1 cellular context compared by ENCODE assay signal in the genomic region with DNA sequence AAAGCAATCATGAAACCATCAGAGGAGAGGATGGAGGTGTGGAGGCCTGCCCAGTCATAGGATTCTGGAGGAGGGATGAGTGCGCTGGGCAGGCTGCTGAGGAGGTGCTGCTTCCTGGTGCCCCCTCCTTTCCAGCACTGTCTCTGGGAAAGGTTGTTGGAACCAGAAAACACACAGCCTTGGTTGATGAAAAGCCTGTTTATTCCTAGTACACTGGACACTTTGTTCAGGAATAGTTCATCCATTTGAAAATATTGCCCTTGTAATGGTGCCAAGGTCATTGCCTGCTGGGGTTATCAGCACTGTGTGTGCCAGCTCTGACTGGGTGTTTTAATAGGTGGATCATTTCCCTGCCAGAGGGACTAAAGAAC.
TF ChIP-seq lines count a peak whose summit lies in the region.

No MANE protein-coding gene starts in this region.

TF ChIP-seq in HepG2, 621 proteins besides CTCF, POLR2A, EP300 and RAD21 (continued from another document and continues in another):
- TF ChIP-seq, protein P1, sequence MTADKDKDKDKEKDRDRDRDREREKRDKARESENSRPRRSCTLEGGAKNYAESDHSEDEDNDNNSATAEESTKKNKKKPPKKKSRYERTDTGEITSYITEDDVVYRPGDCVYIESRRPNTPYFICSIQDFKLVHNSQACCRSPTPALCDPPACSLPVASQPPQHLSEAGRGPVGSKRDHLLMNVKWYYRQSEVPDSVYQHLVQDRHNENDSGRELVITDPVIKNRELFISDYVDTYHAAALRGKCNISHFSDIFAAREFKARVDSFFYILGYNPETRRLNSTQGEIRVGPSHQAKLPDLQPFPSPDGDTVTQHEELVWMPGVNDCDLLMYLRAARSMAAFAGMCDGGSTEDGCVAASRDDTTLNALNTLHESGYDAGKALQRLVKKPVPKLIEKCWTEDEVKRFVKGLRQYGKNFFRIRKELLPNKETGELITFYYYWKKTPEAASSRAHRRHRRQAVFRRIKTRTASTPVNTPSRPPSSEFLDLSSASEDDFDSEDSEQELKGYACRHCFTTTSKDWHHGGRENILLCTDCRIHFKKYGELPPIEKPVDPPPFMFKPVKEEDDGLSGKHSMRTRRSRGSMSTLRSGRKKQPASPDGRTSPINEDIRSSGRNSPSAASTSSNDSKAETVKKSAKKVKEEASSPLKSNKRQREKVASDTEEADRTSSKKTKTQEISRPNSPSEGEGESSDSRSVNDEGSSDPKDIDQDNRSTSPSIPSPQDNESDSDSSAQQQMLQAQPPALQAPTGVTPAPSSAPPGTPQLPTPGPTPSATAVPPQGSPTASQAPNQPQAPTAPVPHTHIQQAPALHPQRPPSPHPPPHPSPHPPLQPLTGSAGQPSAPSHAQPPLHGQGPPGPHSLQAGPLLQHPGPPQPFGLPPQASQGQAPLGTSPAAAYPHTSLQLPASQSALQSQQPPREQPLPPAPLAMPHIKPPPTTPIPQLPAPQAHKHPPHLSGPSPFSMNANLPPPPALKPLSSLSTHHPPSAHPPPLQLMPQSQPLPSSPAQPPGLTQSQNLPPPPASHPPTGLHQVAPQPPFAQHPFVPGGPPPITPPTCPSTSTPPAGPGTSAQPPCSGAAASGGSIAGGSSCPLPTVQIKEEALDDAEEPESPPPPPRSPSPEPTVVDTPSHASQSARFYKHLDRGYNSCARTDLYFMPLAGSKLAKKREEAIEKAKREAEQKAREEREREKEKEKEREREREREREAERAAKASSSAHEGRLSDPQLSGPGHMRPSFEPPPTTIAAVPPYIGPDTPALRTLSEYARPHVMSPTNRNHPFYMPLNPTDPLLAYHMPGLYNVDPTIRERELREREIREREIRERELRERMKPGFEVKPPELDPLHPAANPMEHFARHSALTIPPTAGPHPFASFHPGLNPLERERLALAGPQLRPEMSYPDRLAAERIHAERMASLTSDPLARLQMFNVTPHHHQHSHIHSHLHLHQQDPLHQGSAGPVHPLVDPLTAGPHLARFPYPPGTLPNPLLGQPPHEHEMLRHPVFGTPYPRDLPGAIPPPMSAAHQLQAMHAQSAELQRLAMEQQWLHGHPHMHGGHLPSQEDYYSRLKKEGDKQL (CRISPR knock-in tag; IDR thresholded peaks at IDR 0.05; ENCODE audit: low read depth), result peak; percentile 51; the same call in 1 of the 2 replicates
- TF ChIP-seq ZNF263 (CRISPR knock-in tag; IDR thresholded peaks at IDR 0.05) (0 out of 2 replicates have a peak, but pooled peaks have one; percentile 33), HIC2 (CRISPR knock-in tag; IDR thresholded peaks at IDR 0.05; ENCODE audit: low read depth) (peak; percentile 79), ASH2L (IDR thresholded peaks at IDR 0.05; ENCODE audit: insufficient read length, low read depth, low read length) (no peak), ZZZ3 (CRISPR knock-in tag; IDR thresholded peaks at IDR 0.05; ENCODE audit: borderline replicate concordance) (no peak), SIN3A (IDR thresholded peaks at IDR 0.05; ENCODE audit: borderline replicate concordance, low read depth, low read length) (no peak), ZNF615 (CRISPR knock-in tag; IDR thresholded peaks at IDR 0.05; ENCODE audit: borderline replicate concordance) (no peak), FOXO1 (CRISPR knock-in tag; IDR thresholded peaks at IDR 0.05) (peak; percentile 82), ZNF224 (CRISPR knock-in tag; IDR thresholded peaks at IDR 0.05) (no peak), NFKB2 (CRISPR knock-in tag; IDR thresholded peaks at IDR 0.05; ENCODE audit: borderline replicate concordance) (no peak), ZNF761 (CRISPR knock-in tag; conservative IDR thresholded peaks at IDR 0.05) (no peak), RFX1 (IDR thresholded peaks at IDR 0.05) (no peak), ZNF30 (CRISPR knock-in tag; IDR thresholded peaks at IDR 0.05) (no peak), ZNF879 (CRISPR knock-in tag; IDR thresholded peaks at IDR 0.05) (no peak), PHF21A (CRISPR knock-in tag; IDR thresholded peaks at IDR 0.05) (no peak; the same call in 1 of the 2 replicates), SRSF1 (optimal IDR thresholded peaks at IDR 0.05; ENCODE audit: low read depth, low read length) (no peak), ZNF550 (CRISPR knock-in tag; IDR thresholded peaks at IDR 0.05; ENCODE audit: borderline replicate concordance) (no peak), ZFY (CRISPR knock-in tag; IDR thresholded peaks at IDR 0.05) (no peak), HMG20A (CRISPR knock-in tag; IDR thresholded peaks at IDR 0.05; ENCODE audit: borderline replicate concordance) (peak; percentile 65; the same call in 1 of the 2 replicates), ZNF296 (CRISPR knock-in tag; conservative IDR thresholded peaks at IDR 0.05) (no peak), PRPF4 (IDR thresholded peaks at IDR 0.05; ENCODE audit: low read depth, low read length, poor library complexity, severe bottlenecking) (no peak), BRD4 (CRISPR knock-in tag; IDR thresholded peaks at IDR 0.05) (peak; percentile 29; the same call in 1 of the 2 replicates), KLF9 (CRISPR knock-in tag; IDR thresholded peaks at IDR 0.05; ENCODE audit: low read depth) (0 out of 2 replicates have a peak, but pooled peaks have one; percentile 15), ZNF260 (CRISPR knock-in tag; IDR thresholded peaks at IDR 0.05; ENCODE audit: borderline replicate concordance, low read depth) (no peak), SOX13 (IDR thresholded peaks at IDR 0.05) (no peak), SOX13 (CRISPR knock-in tag; conservative IDR thresholded peaks at IDR 0.05 in 1 of 2, IDR thresholded peaks at IDR 0.05 in 1 of 2) (peak in 1 of 2 experiments; percentile 81; a peak in 2 of 4 replicates), FOXA3 (CRISPR knock-in tag; IDR thresholded peaks at IDR 0.05) (peak; percentile 61), KAT8 (CRISPR knock-in tag; IDR thresholded peaks at IDR 0.05) (no peak), AHR (CRISPR knock-in tag; IDR thresholded peaks at IDR 0.05) (no peak), RXRA (CRISPR knock-in tag; IDR thresholded peaks at IDR 0.05) (peak; percentile 63), DPF2 (CRISPR knock-in tag; IDR thresholded peaks at IDR 0.05; ENCODE audit: borderline replicate concordance, low read depth) (0 out of 2 replicates have a peak, but pooled peaks have one; percentile 24), CCAR2 (optimal IDR thresholded peaks at IDR 0.05; ENCODE audit: low read depth, low read length) (no peak), ZFP62 (CRISPR knock-in tag; IDR thresholded peaks at IDR 0.05) (no peak), ZNF143 (CRISPR knock-in tag; IDR thresholded peaks at IDR 0.05) (no peak), ZNF687 (CRISPR knock-in tag; IDR thresholded peaks at IDR 0.05) (peak; percentile 55), STAT5B (CRISPR knock-in tag; IDR thresholded peaks at IDR 0.05) (no peak), CHCHD3 (CRISPR knock-in tag; IDR thresholded peaks at IDR 0.05) (no peak), ARID3A (IDR thresholded peaks at IDR 0.05; ENCODE audit: low read depth, low read length) (0 out of 2 replicates have a peak, but pooled peaks have one; percentile 19), SRSF4 (IDR thresholded peaks at IDR 0.05; ENCODE audit: low read depth, low read length, poor library complexity, severe bottlenecking) (no peak), ATM (IDR thresholded peaks at IDR 0.05; ENCODE audit: borderline replicate concordance) (no peak)
- TF ChIP-seq, protein P2, sequence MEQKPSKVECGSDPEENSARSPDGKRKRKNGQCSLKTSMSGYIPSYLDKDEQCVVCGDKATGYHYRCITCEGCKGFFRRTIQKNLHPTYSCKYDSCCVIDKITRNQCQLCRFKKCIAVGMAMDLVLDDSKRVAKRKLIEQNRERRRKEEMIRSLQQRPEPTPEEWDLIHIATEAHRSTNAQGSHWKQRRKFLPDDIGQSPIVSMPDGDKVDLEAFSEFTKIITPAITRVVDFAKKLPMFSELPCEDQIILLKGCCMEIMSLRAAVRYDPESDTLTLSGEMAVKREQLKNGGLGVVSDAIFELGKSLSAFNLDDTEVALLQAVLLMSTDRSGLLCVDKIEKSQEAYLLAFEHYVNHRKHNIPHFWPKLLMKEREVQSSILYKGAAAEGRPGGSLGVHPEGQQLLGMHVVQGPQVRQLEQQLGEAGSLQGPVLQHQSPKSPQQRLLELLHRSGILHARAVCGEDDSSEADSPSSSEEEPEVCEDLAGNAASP (CRISPR knock-in tag; IDR thresholded peaks at IDR 0.05; ENCODE audit: borderline replicate concordance), result peak; percentile 45; the same call in 1 of the 2 replicates
- TF ChIP-seq, protein P3, sequence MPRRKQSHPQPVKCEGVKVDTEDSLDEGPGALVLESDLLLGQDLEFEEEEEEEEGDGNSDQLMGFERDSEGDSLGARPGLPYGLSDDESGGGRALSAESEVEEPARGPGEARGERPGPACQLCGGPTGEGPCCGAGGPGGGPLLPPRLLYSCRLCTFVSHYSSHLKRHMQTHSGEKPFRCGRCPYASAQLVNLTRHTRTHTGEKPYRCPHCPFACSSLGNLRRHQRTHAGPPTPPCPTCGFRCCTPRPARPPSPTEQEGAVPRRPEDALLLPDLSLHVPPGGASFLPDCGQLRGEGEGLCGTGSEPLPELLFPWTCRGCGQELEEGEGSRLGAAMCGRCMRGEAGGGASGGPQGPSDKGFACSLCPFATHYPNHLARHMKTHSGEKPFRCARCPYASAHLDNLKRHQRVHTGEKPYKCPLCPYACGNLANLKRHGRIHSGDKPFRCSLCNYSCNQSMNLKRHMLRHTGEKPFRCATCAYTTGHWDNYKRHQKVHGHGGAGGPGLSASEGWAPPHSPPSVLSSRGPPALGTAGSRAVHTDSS (CRISPR knock-in tag; conservative IDR thresholded peaks at IDR 0.05), result no peak
- TF ChIP-seq, protein P4, sequence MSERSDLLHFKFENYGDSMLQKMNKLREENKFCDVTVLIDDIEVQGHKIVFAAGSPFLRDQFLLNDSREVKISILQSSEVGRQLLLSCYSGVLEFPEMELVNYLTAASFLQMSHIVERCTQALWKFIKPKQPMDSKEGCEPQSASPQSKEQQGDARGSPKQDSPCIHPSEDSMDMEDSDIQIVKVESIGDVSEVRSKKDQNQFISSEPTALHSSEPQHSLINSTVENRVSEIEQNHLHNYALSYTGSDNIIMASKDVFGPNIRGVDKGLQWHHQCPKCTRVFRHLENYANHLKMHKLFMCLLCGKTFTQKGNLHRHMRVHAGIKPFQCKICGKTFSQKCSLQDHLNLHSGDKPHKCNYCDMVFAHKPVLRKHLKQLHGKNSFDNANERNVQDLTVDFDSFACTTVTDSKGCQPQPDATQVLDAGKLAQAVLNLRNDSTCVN (CRISPR knock-in tag; IDR thresholded peaks at IDR 0.05; ENCODE audit: borderline replicate concordance), result peak; percentile 59; the same call in 1 of the 2 replicates
- TF ChIP-seq, protein P5, sequence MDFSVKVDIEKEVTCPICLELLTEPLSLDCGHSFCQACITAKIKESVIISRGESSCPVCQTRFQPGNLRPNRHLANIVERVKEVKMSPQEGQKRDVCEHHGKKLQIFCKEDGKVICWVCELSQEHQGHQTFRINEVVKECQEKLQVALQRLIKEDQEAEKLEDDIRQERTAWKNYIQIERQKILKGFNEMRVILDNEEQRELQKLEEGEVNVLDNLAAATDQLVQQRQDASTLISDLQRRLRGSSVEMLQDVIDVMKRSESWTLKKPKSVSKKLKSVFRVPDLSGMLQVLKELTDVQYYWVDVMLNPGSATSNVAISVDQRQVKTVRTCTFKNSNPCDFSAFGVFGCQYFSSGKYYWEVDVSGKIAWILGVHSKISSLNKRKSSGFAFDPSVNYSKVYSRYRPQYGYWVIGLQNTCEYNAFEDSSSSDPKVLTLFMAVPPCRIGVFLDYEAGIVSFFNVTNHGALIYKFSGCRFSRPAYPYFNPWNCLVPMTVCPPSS (IDR thresholded peaks at IDR 0.05), result no peak
